ENCODE assay signal across 8 cellular contexts in the genomic region with DNA sequence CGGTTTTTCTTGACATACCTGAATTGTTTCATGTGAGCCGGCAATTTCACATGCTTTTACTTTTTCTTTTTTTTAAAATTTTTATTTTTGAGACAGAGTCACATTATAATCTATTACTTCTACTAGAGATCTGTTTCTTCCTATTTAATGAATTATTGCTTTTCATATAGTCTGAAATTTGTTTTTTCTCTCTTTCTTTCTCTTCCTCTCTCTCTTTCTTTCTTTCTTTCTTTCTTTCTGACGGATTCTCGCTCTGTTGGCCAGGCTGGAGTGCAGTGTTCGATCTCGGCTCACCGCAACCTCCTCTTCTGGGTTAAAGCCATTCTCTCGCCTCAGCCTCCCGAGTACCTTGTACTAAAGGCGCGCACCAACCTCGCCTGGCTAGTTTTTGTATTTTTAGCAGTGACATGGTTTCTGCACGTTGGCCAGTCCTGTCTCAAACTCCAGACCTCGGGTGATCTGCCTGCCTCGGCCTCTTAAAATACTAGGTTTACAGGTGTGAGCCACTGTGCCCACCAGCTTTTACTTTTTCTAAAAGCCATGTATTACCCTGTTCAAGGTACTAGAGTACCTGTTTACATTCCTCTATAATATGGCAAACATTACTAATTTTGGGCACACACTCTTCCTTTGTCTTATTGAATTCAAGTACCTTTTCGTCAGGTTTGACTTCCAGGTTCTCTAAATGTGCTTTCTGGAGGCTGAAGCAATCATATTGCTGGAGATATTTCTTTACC.
DNase-seq lines count a peak whose midpoint lies in the region; ATAC-seq and TF ChIP-seq lines count a peak whose summit lies in the region.

No MANE protein-coding gene starts in this region.

- H3K4me3 ChIP-seq in tibial artery, result peak overlapping the region; percentile 47 to 53

- no peaks in the 10 kb centered on the region for H3K9me3 ChIP-seq in T-helper 17 cell (ENCODE audit: control insufficient read depth, low read length, poor library complexity, severe bottlenecking)
- H3K9me3 ChIP-seq in tibial artery, result no peaks in the 10 kb centered on the region

- H3K36me3 ChIP-seq in tibial artery, result no peaks in the 10 kb centered on the region

- H3K4me1 Mint-ChIP-seq in activated naive CD4-positive, alpha-beta T cell treated with anti-CD3 and anti-CD28 coated beads, Interleukin-2, amount 50 U/mL, for 24 hours, result peaks cover 31% of the 10 kb centered on the region
- peaks cover 18% of the 10 kb centered on the region for H3K4me1 Mint-ChIP-seq in T-helper 17 cell
- peaks cover 8% of the 10 kb centered on the region for H3K4me1 Mint-ChIP-seq in glutamatergic neuron (ENCODE audit: low read depth, unreplicated experiment)

- H3K27ac ChIP-seq in tibial artery, result peak overlapping the region; percentile 59 to 76

- no peak overlapping the region for H3K27ac Mint-ChIP-seq in activated naive CD4-positive, alpha-beta T cell treated with anti-CD3 and anti-CD28 coated beads, Interleukin-2, amount 50 U/mL, for 24 hours
- H3K27ac Mint-ChIP-seq in T-helper 17 cell (peak overlapping the region; percentile 61), glutamatergic neuron (ENCODE audit: unreplicated experiment) (no peak overlapping the region)

- peak overlapping the region; percentile 93 for H3K4me3 Mint-ChIP-seq in activated naive CD4-positive, alpha-beta T cell treated with anti-CD3 and anti-CD28 coated beads, Interleukin-2, amount 50 U/mL, for 24 hours
- H3K4me3 Mint-ChIP-seq in T-helper 17 cell (peak overlapping the region; percentile 93), glutamatergic neuron (ENCODE audit: unreplicated experiment) (peak overlapping the region; percentile 99)

- peaks cover 0 to 49% of the 10 kb centered on the region in 2 donors for H3K27me3 ChIP-seq in tibial artery

- no peak for DNase-seq in activated naive CD4-positive, alpha-beta T cell (lab: John Stamatoyannopoulos, UW)
- DNase-seq in T-helper 17 cell, result no peak
- DNase-seq in glutamatergic neuron, result no peak
- DNase-seq in tibial artery, result no peak
- DNase-seq in KG1 (lab: John Stamatoyannopoulos, UW), result no peak
- DNase-seq in sciatic nerve (ENCODE audit: low spot score), result no peak
- no peak for DNase-seq in stimulated activated CD4-positive, alpha-beta T cell treated with anti-CD3 and anti-CD28 coated beads, Interleukin-4, amount 100 ng/mL, for 24 hours

- no peaks in the 10 kb centered on the region for H3K9me3 Mint-ChIP-seq in activated naive CD4-positive, alpha-beta T cell treated with anti-CD3 and anti-CD28 coated beads, Interleukin-2, amount 50 U/mL, for 24 hours
- peaks cover 18% of the 10 kb centered on the region for H3K9me3 Mint-ChIP-seq in glutamatergic neuron (ENCODE audit: unreplicated experiment)

- peaks cover 38% of the 10 kb centered on the region for H3K27me3 Mint-ChIP-seq in activated naive CD4-positive, alpha-beta T cell treated with anti-CD3 and anti-CD28 coated beads, Interleukin-2, amount 50 U/mL, for 24 hours
- H3K27me3 Mint-ChIP-seq in T-helper 17 cell (peaks cover 62% of the 10 kb centered on the region), glutamatergic neuron (ENCODE audit: unreplicated experiment) (peaks cover 23% of the 10 kb centered on the region)

- peaks cover 2% of the 10 kb centered on the region for H3K36me3 Mint-ChIP-seq in activated naive CD4-positive, alpha-beta T cell treated with anti-CD3 and anti-CD28 coated beads, Interleukin-2, amount 50 U/mL, for 24 hours
- H3K36me3 Mint-ChIP-seq in T-helper 17 cell (ENCODE audit: low read depth) (peaks cover 2% of the 10 kb centered on the region), glutamatergic neuron (ENCODE audit: unreplicated experiment) (peaks cover 5% of the 10 kb centered on the region)

- TF ChIP-seq CTCF in glutamatergic neuron (IDR thresholded peaks at IDR 0.05; ENCODE audit: partially characterized antibody, unreplicated experiment) (no peak), tibial artery (IDR thresholded peaks at IDR 0.05) (no peak)

- H3K4me1 ChIP-seq in tibial artery, result peaks cover 0 to 26% (median 16%) of the 10 kb centered on the region in 4 donors

- ATAC-seq in T-helper 17 cell (no peak), sciatic nerve (no peak)

- intact Hi-C loops in tibial artery (cut with DNase I; ENCODE audit: low total_unique reads), result no loop called here
- intact Hi-C loops in sciatic nerve (cut with DNase I), result no loop called here
